9 cellular contexts compared by ENCODE assay signal in the genomic region with DNA sequence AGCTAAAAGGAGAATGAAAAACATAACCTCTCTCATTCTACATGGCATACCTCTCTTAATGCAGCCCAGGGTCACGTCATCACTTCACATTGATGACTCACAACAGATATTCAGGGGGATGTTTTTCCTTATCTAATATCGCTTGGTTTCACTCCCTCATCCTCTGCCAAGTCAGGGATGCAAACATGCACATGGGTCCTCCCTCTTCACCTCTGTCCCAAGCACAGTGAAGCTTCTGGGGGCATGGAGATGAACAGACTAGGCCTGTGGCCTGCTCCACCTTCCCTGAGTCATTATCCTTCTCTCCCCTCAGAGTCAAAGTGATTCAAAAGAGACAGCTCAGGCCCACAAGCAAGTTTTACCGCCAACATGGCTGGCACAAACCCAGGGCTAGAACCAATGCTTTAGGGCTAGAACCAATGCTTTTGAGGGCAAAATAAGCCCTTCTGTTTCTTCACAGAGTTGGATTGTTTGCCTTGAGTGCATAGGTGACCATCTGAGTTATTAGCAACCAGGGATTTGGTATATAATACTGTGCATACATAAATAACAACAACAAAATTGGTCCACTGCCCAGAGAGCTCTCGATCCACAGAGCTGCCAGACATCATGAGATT. TPM values are rescaled to one million over a fixed set of nuclear protein-coding genes. Genes with fewer than 3 reads are reported as not detected.
DNase-seq lines count a peak whose midpoint lies in the region; ATAC-seq, FAIRE-seq and TF ChIP-seq lines count a peak whose summit lies in the region.
"Had no signal": no experiment of that assay in that cellular context is flagged by ENCODE, and none has a peak within 500 bp of the region (broad histone marks: within the 10 kb centered on the region; RNA-seq: fewer than 3 reads in every experiment).

No MANE protein-coding gene starts in this region.

- FAIRE-seq in astrocyte (lab: Jason Lieb, UNC) (peak; percentile 58), HepG2 (lab: Jason Lieb, UNC) (peak; percentile 28)

- peak overlapping the region; percentile 92 for H3K9ac ChIP-seq in astrocyte (ENCODE audit: low read length)
- H3K9ac ChIP-seq in HepG2 (ENCODE audit: insufficient read depth, low read depth, low read length): peak overlapping the region; percentile 79
- H3K9ac ChIP-seq in endodermal cell (ENCODE audit: extremely low read depth, low read length, poor library complexity, severe bottlenecking): no peak overlapping the region

- H3K4me1 Mint-ChIP-seq in astrocyte (ENCODE audit: low read depth, unreplicated experiment) (peaks cover 33% of the 10 kb centered on the region), endodermal cell (peaks cover 18% of the 10 kb centered on the region)

- WGBS in HepG2 (ENCODE audit: low lambda C conversion rate): 36% methylated on average over 4 of the region's 4 CpGs
- WGBS in thyroid gland, 2 donors: 45 to 56% methylated on average over 4 of the region's 4 CpGs
- WGBS in endodermal cell (ENCODE audit: insufficient coverage in 1 of 2, insufficient read length in 1 of 2), 2 experiments: 91 to 92% methylated on average over 4 of the region's 4 CpGs

- H3K27me3 ChIP-seq in astrocyte (ENCODE audit: insufficient read depth, low read length) (no peaks in the 10 kb centered on the region), HepG2 (ENCODE audit: control insufficient read depth in 1 of 2, insufficient read depth in 2 of 2, low read length in 2 of 2) (peaks cover 0 to 7% of the 10 kb centered on the region in 2 experiments; a peak in 2 of 5 replicates), thyroid gland (no peaks in the 10 kb centered on the region), endodermal cell (ENCODE audit: control insufficient read depth, insufficient read depth, low read length, poor library complexity, severe bottlenecking) (peaks cover 46% of the 10 kb centered on the region)

- POLR2A ChIA-PET in HepG2 (lab: Yijun Ruan, JAX): interaction anchor here (0.6 to 3.4 kb wide), 13 partner anchors 12 to 1418 kb away, joined by 3 to 39 read pairs (median 5); a partner anchor contains a TSS

- peaks cover 16% of the 10 kb centered on the region for H3K27me3 Mint-ChIP-seq in astrocyte (ENCODE audit: low read depth, unreplicated experiment)
- peaks cover 64% of the 10 kb centered on the region for H3K27me3 Mint-ChIP-seq in endodermal cell (ENCODE audit: insufficient read depth)

- H3K4me3 ChIP-seq in astrocyte (ENCODE audit: insufficient read depth, low read depth, low read length) (no peak overlapping the region), HepG2 (replicated peaks in 1 of 3; ENCODE audit: insufficient read depth in 1 of 3, low read depth in 2 of 3, low read length in 3 of 3) (peak overlapping the region; percentile 75 to 84 (median 78)), thyroid gland (replicated peaks in 1 of 3) (no peak overlapping the region), endodermal cell (ENCODE audit: low read length) (no peak overlapping the region)

- no peaks in the 10 kb centered on the region for H3K36me3 Mint-ChIP-seq in astrocyte (ENCODE audit: low read depth, unreplicated experiment)
- H3K36me3 Mint-ChIP-seq in endodermal cell (ENCODE audit: low read depth): no peaks in the 10 kb centered on the region

- TF ChIP-seq POLR2A in HepG2 (IDR thresholded peaks at IDR 0.05; ENCODE audit: insufficient read depth in 1 of 2, low read depth in 2 of 2, low read length in 2 of 2) (no peak), thyroid gland (IDR thresholded peaks at IDR 0.05) (no peak)

- CTCF ChIA-PET in HepG2 (lab: Yijun Ruan, JAX; ENCODE audit: low intra/inter-chr PET ratio, low total read pairs): no interaction called here

- no peaks in the 10 kb centered on the region for H3K9me3 ChIP-seq in astrocyte (ENCODE audit: insufficient read depth, low read depth, low read length)
- H3K9me3 ChIP-seq in HepG2 (ENCODE audit: low read length): no peaks in the 10 kb centered on the region
- no peaks in the 10 kb centered on the region for H3K9me3 ChIP-seq in thyroid gland
- no peaks in the 10 kb centered on the region for H3K9me3 ChIP-seq in endodermal cell (ENCODE audit: control insufficient read depth, low read length)

- H3K27ac Mint-ChIP-seq in astrocyte (ENCODE audit: unreplicated experiment): peak overlapping the region; percentile 93
- H3K27ac Mint-ChIP-seq in endodermal cell: no peak overlapping the region

- H4K20me1 ChIP-seq in astrocyte (ENCODE audit: insufficient read depth, low read length) (peaks cover 5% of the 10 kb centered on the region), HepG2 (ENCODE audit: insufficient read depth, low read length) (no peaks in the 10 kb centered on the region)

- H3K36me3 ChIP-seq in astrocyte (ENCODE audit: insufficient read depth, low read length) (no peaks in the 10 kb centered on the region), HepG2 (replicated peaks in 1 of 2; ENCODE audit: control insufficient read depth in 1 of 2, insufficient read depth in 2 of 2, low read length in 2 of 2) (no peaks in the 10 kb centered on the region), thyroid gland (no peaks in the 10 kb centered on the region), endodermal cell (ENCODE audit: control insufficient read depth, insufficient read depth, low read length) (no peaks in the 10 kb centered on the region)

- H2AFZ ChIP-seq in astrocyte (ENCODE audit: low read depth, low read length) (no peak overlapping the region), HepG2 (ENCODE audit: low read length) (no peak overlapping the region)

- ATAC-seq in HepG2: no peak

- TF ChIP-seq EP300 in HepG2 (IDR thresholded peaks at IDR 0.05; ENCODE audit: low read depth in 2 of 2, low read length in 2 of 2) (no peak), HepG2 (CRISPR knock-in tag; IDR thresholded peaks at IDR 0.05; ENCODE audit: borderline replicate concordance) (no peak)

- no TSS peak for BruUV-seq in HepG2 (replicated peaks; lab: Mats Ljungman, UMichigan)

- H3K27ac ChIP-seq in astrocyte (ENCODE audit: low read depth, low read length) (peak overlapping the region; percentile 92), HepG2 (ENCODE audit: extremely low read length, insufficient read depth, low read length) (peak overlapping the region; percentile 93), thyroid gland (peak overlapping the region; percentile 89 to 98 (median 97)), endodermal cell (ENCODE audit: low read depth, low read length) (no peak overlapping the region)

- H3K9me3 Mint-ChIP-seq in astrocyte (ENCODE audit: unreplicated experiment): peaks cover 3% of the 10 kb centered on the region
- no peaks in the 10 kb centered on the region for H3K9me3 Mint-ChIP-seq in endodermal cell

- in situ Hi-C loops in HepG2 (cut with HindIII; ENCODE audit: extremely low pct_ligation_motif_present, low pct_unique_long_range_greater_than_20kb): no loop called here

- TF ChIP-seq CTCF in astrocyte (IDR thresholded peaks at IDR 0.05; ENCODE audit: insufficient read depth, low read depth, low read length): no peak
- no peak for TF ChIP-seq CTCF in HepG2 (CRISPR knock-in tag; IDR thresholded peaks at IDR 0.05)
- TF ChIP-seq CTCF in thyroid gland (IDR thresholded peaks at IDR 0.05): no peak
- no peak for TF ChIP-seq CTCF in endodermal cell (conservative IDR thresholded peaks at IDR 0.05)

- TF ChIP-seq RAD21 in HepG2 (CRISPR knock-in tag; IDR thresholded peaks at IDR 0.05): no peak

- intact Hi-C loops in HepG2 (cut with micrococcal nuclease; ENCODE audit: unreplicated experiment) (loop anchor here (10.0 kb wide), 2 partner anchors 49 to 259 kb away; a partner anchor contains a TSS), thyroid gland (cut with DNase I) (loop anchor here (5.0 to 10.0 kb wide), 2 partner anchors 81 to 91 kb away; no protein-coding TSS in a partner anchor)

- H3K4me3 Mint-ChIP-seq in astrocyte (ENCODE audit: unreplicated experiment): no peak overlapping the region
- no peak overlapping the region for H3K4me3 Mint-ChIP-seq in endodermal cell

- H3K4me1 ChIP-seq in astrocyte (ENCODE audit: insufficient read depth, low read length) (peaks cover 39% of the 10 kb centered on the region), HepG2 (ENCODE audit: insufficient read depth, low read length) (peaks cover 62% of the 10 kb centered on the region), thyroid gland (peaks cover 41 to 43% of the 10 kb centered on the region in 2 donors), endodermal cell (ENCODE audit: control insufficient read depth, insufficient read depth, low read length) (no peaks in the 10 kb centered on the region)

- H3K4me2 ChIP-seq in astrocyte (ENCODE audit: low read length) (peak overlapping the region; percentile 88), HepG2 (ENCODE audit: low read depth, low read length) (peak overlapping the region; percentile 91)

- H3K79me2 ChIP-seq in astrocyte (ENCODE audit: insufficient read depth, low read length) (peaks cover 13% of the 10 kb centered on the region), HepG2 (ENCODE audit: insufficient read depth, low read length) (no peaks in the 10 kb centered on the region)

- DNase-seq in activated CD4-positive, alpha-beta T cell treated with anti-CD3 and anti-CD28 coated beads for 48 hours: peak; percentile 37
- DNase-seq in activated CD4-positive, alpha-beta T cell treated with anti-CD3 and anti-CD28 coated beads, Interleukin-2, amount 50 U/mL, for 1 hour: no peak
- DNase-seq in astrocyte (ENCODE audit: low read depth) (peak; percentile 77), HepG2 (ENCODE audit: low spot score) (no peak), thyroid gland (peak; percentile 63 to 66), endodermal cell (no peak), amniotic stem cell (lab: John Stamatoyannopoulos, UW) (no peak), SHP77 treated with DMSO at 0.1 percent for 48 hours (lab: John Stamatoyannopoulos, UW) (no peak)

RNA-seq across cellular contexts. Expression of a gene that starts 2.2 kb away (rescaled TPM):
- 84.2 and 112 TPM in 2 replicates for total RNA-seq in astrocyte
- 371 and 409 TPM in 2 replicates for total RNA-seq in HepG2 (2016; rRNA removed; fragmentation: Illumina TruSeq; extraction: Trizol)
- total RNA-seq in HepG2 (2016; cell fraction: cytosol; rRNA removed; fragmentation: Illumina TruSeq; extraction: Trizol; ENCODE audit: low read depth): 157 and 189 TPM in 2 replicates
- 352 and 408 TPM in 2 replicates for total RNA-seq in HepG2 (2016; cell fraction: insoluble cytoplasmic fraction; rRNA removed; fragmentation: Illumina TruSeq; extraction: Trizol)
- 229 and 245 TPM in 2 replicates for total RNA-seq in HepG2 (2016; cell fraction: membrane; rRNA removed; fragmentation: Illumina TruSeq; extraction: Trizol)
- total RNA-seq in HepG2 (2016; cell fraction: nucleus; rRNA removed; fragmentation: Illumina TruSeq; extraction: Trizol): 163 and 193 TPM in 2 replicates
- 115 and 135 TPM in 2 replicates for polyA plus RNA-seq in HepG2 (2011; rRNA removed)
- polyA plus RNA-seq in HepG2 (2011; cell fraction: cytosol; rRNA removed): 73.7 and 154 TPM in 2 replicates
- 59.7 and 92.9 TPM in 2 replicates for polyA plus RNA-seq in HepG2 (2011; cell fraction: nucleus; rRNA removed)
- polyA plus RNA-seq in HepG2 (2012): 238 and 414 TPM in 2 replicates
- 372 and 462 TPM in 2 replicates for polyA plus RNA-seq in HepG2 (2016; cell fraction: cytosol; fragmentation: Illumina TruSeq; extraction: Trizol; ENCODE audit: low read depth)
- 827 and 1,007 TPM in 2 replicates for polyA plus RNA-seq in HepG2 (2016; cell fraction: insoluble cytoplasmic fraction; fragmentation: Illumina TruSeq; extraction: Trizol; ENCODE audit: low read depth)
- polyA plus RNA-seq in HepG2 (2016; cell fraction: membrane; fragmentation: Illumina TruSeq; extraction: Trizol; ENCODE audit: low read depth): 520 and 590 TPM in 2 replicates
- polyA plus RNA-seq in HepG2 (2016; cell fraction: nucleus; fragmentation: Illumina TruSeq; extraction: Trizol; ENCODE audit: insufficient read depth, low read depth): 496 and 540 TPM in 2 replicates
- polyA minus RNA-seq in HepG2 (2011; rRNA and poly(A)+ RNA removed; ENCODE audit: low replicate concordance): 32.0 and 145 TPM in 2 replicates
- 123 and 174 TPM in 2 replicates for polyA minus RNA-seq in HepG2 (2011; cell fraction: cytosol; rRNA and poly(A)+ RNA removed)
- 12.1 and 19.8 TPM in 2 replicates for polyA minus RNA-seq in HepG2 (2011; cell fraction: nucleus; rRNA and poly(A)+ RNA removed)
- total RNA-seq in thyroid gland: 100 to 1,000 TPM in 1 of 4 donors, 10 to 100 TPM in 3; 42.8 to 285 (median 54.6) TPM
- total RNA-seq in endodermal cell: 1 to 10 TPM in 1 of 2 donors, not detected in 1; 6.8 TPM
- polyA plus RNA-seq in endodermal cell (2013, experiment 1 of 2): 13.3 TPM
- polyA plus RNA-seq in endodermal cell (2013, experiment 2 of 2): 14.2 TPM

RNA-seq across cellular contexts. Expression of a gene that starts 16.9 kb away (rescaled TPM):
- not detected in 2 replicates for total RNA-seq in astrocyte
- not detected in 2 replicates for total RNA-seq in HepG2 (2016; rRNA removed; fragmentation: Illumina TruSeq; extraction: Trizol)
- not detected in 2 replicates for total RNA-seq in HepG2 (2016; cell fraction: cytosol; rRNA removed; fragmentation: Illumina TruSeq; extraction: Trizol; ENCODE audit: low read depth)
- not detected in 2 replicates for total RNA-seq in HepG2 (2016; cell fraction: insoluble cytoplasmic fraction; rRNA removed; fragmentation: Illumina TruSeq; extraction: Trizol)
- not detected in 2 replicates for total RNA-seq in HepG2 (2016; cell fraction: membrane; rRNA removed; fragmentation: Illumina TruSeq; extraction: Trizol)
- total RNA-seq in HepG2 (2016; cell fraction: nucleus; rRNA removed; fragmentation: Illumina TruSeq; extraction: Trizol): not detected in 2 replicates
- not detected in 2 replicates for polyA plus RNA-seq in HepG2 (2011; rRNA removed)
- polyA plus RNA-seq in HepG2 (2011; cell fraction: cytosol; rRNA removed): not detected in 2 replicates
- polyA plus RNA-seq in HepG2 (2011; cell fraction: nucleus; rRNA removed): not detected in 2 replicates
- polyA plus RNA-seq in HepG2 (2012): not detected in 2 replicates
- polyA plus RNA-seq in HepG2 (2016; cell fraction: cytosol; fragmentation: Illumina TruSeq; extraction: Trizol; ENCODE audit: low read depth): not detected in 2 replicates
- not detected in 2 replicates for polyA plus RNA-seq in HepG2 (2016; cell fraction: insoluble cytoplasmic fraction; fragmentation: Illumina TruSeq; extraction: Trizol; ENCODE audit: low read depth)
- polyA plus RNA-seq in HepG2 (2016; cell fraction: membrane; fragmentation: Illumina TruSeq; extraction: Trizol; ENCODE audit: low read depth): not detected in 2 replicates
- polyA plus RNA-seq in HepG2 (2016; cell fraction: nucleus; fragmentation: Illumina TruSeq; extraction: Trizol; ENCODE audit: insufficient read depth, low read depth): not detected in 2 replicates
- not detected in 2 replicates for polyA minus RNA-seq in HepG2 (2011; rRNA and poly(A)+ RNA removed; ENCODE audit: low replicate concordance)
- polyA minus RNA-seq in HepG2 (2011; cell fraction: cytosol; rRNA and poly(A)+ RNA removed): not detected in 2 replicates
- polyA minus RNA-seq in HepG2 (2011; cell fraction: nucleus; rRNA and poly(A)+ RNA removed): not detected in 2 replicates
- total RNA-seq in thyroid gland: not detected
- not detected for total RNA-seq in endodermal cell
- polyA plus RNA-seq in endodermal cell (2013, experiment 1 of 2): 2.2 TPM
- 2.6 TPM for polyA plus RNA-seq in endodermal cell (2013, experiment 2 of 2)
- polyA plus RNA-seq: BJ had no signal

RNA-seq across cellular contexts. Expression of a gene that starts 19.4 kb away (rescaled TPM):
- total RNA-seq in astrocyte (10.7 and 11.9 TPM in 2 replicates), HepG2 (2016; rRNA removed; fragmentation: Illumina TruSeq; extraction: Trizol) (1,072 and 1,398 TPM in 2 replicates), thyroid gland (1,000 to 10,000 TPM in 1 of 4 donors, 100 to 1,000 TPM in 3; 111 to 1,129 (median 368) TPM), endodermal cell (1 to 10 TPM in 1 of 2 donors, not detected in 1; 5.5 TPM)
- total RNA-seq in HepG2 (2016; cell fraction: cytosol; rRNA removed; fragmentation: Illumina TruSeq; extraction: Trizol; ENCODE audit: low read depth): 449 and 580 TPM in 2 replicates
- 1,060 and 1,516 TPM in 2 replicates for total RNA-seq in HepG2 (2016; cell fraction: insoluble cytoplasmic fraction; rRNA removed; fragmentation: Illumina TruSeq; extraction: Trizol)
- 620 and 688 TPM in 2 replicates for total RNA-seq in HepG2 (2016; cell fraction: membrane; rRNA removed; fragmentation: Illumina TruSeq; extraction: Trizol)
- 375 and 428 TPM in 2 replicates for total RNA-seq in HepG2 (2016; cell fraction: nucleus; rRNA removed; fragmentation: Illumina TruSeq; extraction: Trizol)
- polyA plus RNA-seq in HepG2 (2011; rRNA removed): 65.7 and 110 TPM in 2 replicates
- polyA plus RNA-seq in HepG2 (2011; cell fraction: cytosol; rRNA removed): 60.2 and 170 TPM in 2 replicates
- 44.6 and 58.6 TPM in 2 replicates for polyA plus RNA-seq in HepG2 (2011; cell fraction: nucleus; rRNA removed)
- polyA plus RNA-seq in HepG2 (2012): 41.0 and 60.0 TPM in 2 replicates
- polyA plus RNA-seq in HepG2 (2016; cell fraction: cytosol; fragmentation: Illumina TruSeq; extraction: Trizol; ENCODE audit: low read depth): 331 and 417 TPM in 2 replicates
- polyA plus RNA-seq in HepG2 (2016; cell fraction: insoluble cytoplasmic fraction; fragmentation: Illumina TruSeq; extraction: Trizol; ENCODE audit: low read depth): 916 and 1,090 TPM in 2 replicates
- 493 and 496 TPM in 2 replicates for polyA plus RNA-seq in HepG2 (2016; cell fraction: membrane; fragmentation: Illumina TruSeq; extraction: Trizol; ENCODE audit: low read depth)
- 455 and 459 TPM in 2 replicates for polyA plus RNA-seq in HepG2 (2016; cell fraction: nucleus; fragmentation: Illumina TruSeq; extraction: Trizol; ENCODE audit: insufficient read depth, low read depth)
- polyA minus RNA-seq in HepG2 (2011; rRNA and poly(A)+ RNA removed; ENCODE audit: low replicate concordance): 37.7 and 61.5 TPM in 2 replicates
- 10.3 and 29.3 TPM in 2 replicates for polyA minus RNA-seq in HepG2 (2011; cell fraction: cytosol; rRNA and poly(A)+ RNA removed)
- polyA minus RNA-seq in HepG2 (2011; cell fraction: nucleus; rRNA and poly(A)+ RNA removed): 4.0 and 4.5 TPM in 2 replicates
- polyA plus RNA-seq in endodermal cell (2013, experiment 1 of 2): 1.8 TPM
- polyA plus RNA-seq in endodermal cell (2013, experiment 2 of 2): not detected

RNA-seq across cellular contexts. Expression of a gene that starts 26.3 kb away (rescaled TPM):
- total RNA-seq in astrocyte: not detected in 2 replicates
- total RNA-seq in HepG2 (2016; rRNA removed; fragmentation: Illumina TruSeq; extraction: Trizol): 4.6 and 5.5 TPM in 2 replicates
- 3.8 and 10.7 TPM in 2 replicates for total RNA-seq in HepG2 (2016; cell fraction: cytosol; rRNA removed; fragmentation: Illumina TruSeq; extraction: Trizol; ENCODE audit: low read depth)
- 4.5 and 5.2 TPM in 2 replicates for total RNA-seq in HepG2 (2016; cell fraction: insoluble cytoplasmic fraction; rRNA removed; fragmentation: Illumina TruSeq; extraction: Trizol)
- 4.8 and 6.1 TPM in 2 replicates for total RNA-seq in HepG2 (2016; cell fraction: membrane; rRNA removed; fragmentation: Illumina TruSeq; extraction: Trizol)
- 1.6 and 1.9 TPM in 2 replicates for total RNA-seq in HepG2 (2016; cell fraction: nucleus; rRNA removed; fragmentation: Illumina TruSeq; extraction: Trizol)
- polyA plus RNA-seq in HepG2 (2011; rRNA removed): not detected in 2 replicates
- polyA plus RNA-seq in HepG2 (2011; cell fraction: cytosol; rRNA removed): 0.17 TPM in 1 of 2 replicates, not detected in the other
- polyA plus RNA-seq in HepG2 (2011; cell fraction: nucleus; rRNA removed): not detected in 2 replicates
- not detected in 2 replicates for polyA plus RNA-seq in HepG2 (2012)
- 4.5 and 9.2 TPM in 2 replicates for polyA plus RNA-seq in HepG2 (2016; cell fraction: cytosol; fragmentation: Illumina TruSeq; extraction: Trizol; ENCODE audit: low read depth)
- polyA plus RNA-seq in HepG2 (2016; cell fraction: insoluble cytoplasmic fraction; fragmentation: Illumina TruSeq; extraction: Trizol; ENCODE audit: low read depth): 5.1 and 5.3 TPM in 2 replicates
- polyA plus RNA-seq in HepG2 (2016; cell fraction: membrane; fragmentation: Illumina TruSeq; extraction: Trizol; ENCODE audit: low read depth): 4.1 and 7.0 TPM in 2 replicates
- 2.3 and 3.0 TPM in 2 replicates for polyA plus RNA-seq in HepG2 (2016; cell fraction: nucleus; fragmentation: Illumina TruSeq; extraction: Trizol; ENCODE audit: insufficient read depth, low read depth)
- not detected in 2 replicates for polyA minus RNA-seq in HepG2 (2011; rRNA and poly(A)+ RNA removed; ENCODE audit: low replicate concordance)
- not detected in 2 replicates for polyA minus RNA-seq in HepG2 (2011; cell fraction: cytosol; rRNA and poly(A)+ RNA removed)
- polyA minus RNA-seq in HepG2 (2011; cell fraction: nucleus; rRNA and poly(A)+ RNA removed): not detected in 2 replicates
- total RNA-seq in thyroid gland: 10 to 100 TPM in 3 of 4 donors, 1 to 10 TPM in 1; 7.1 to 45.5 (median 33.8) TPM
- total RNA-seq in endodermal cell: not detected
- 0.78 TPM for polyA plus RNA-seq in endodermal cell (2013, experiment 1 of 2)
- not detected for polyA plus RNA-seq in endodermal cell (2013, experiment 2 of 2)

RNA-seq across cellular contexts. Expression of a gene that starts 32.3 kb away (rescaled TPM):
- not detected in 2 replicates for total RNA-seq in astrocyte
- total RNA-seq in HepG2 (2016; rRNA removed; fragmentation: Illumina TruSeq; extraction: Trizol): 10.4 and 14.0 TPM in 2 replicates
- total RNA-seq in HepG2 (2016; cell fraction: cytosol; rRNA removed; fragmentation: Illumina TruSeq; extraction: Trizol; ENCODE audit: low read depth): 1.2 and 6.7 TPM in 2 replicates
- total RNA-seq in HepG2 (2016; cell fraction: insoluble cytoplasmic fraction; rRNA removed; fragmentation: Illumina TruSeq; extraction: Trizol): 11.0 and 11.9 TPM in 2 replicates
- total RNA-seq in HepG2 (2016; cell fraction: membrane; rRNA removed; fragmentation: Illumina TruSeq; extraction: Trizol): 3.9 and 4.7 TPM in 2 replicates
- total RNA-seq in HepG2 (2016; cell fraction: nucleus; rRNA removed; fragmentation: Illumina TruSeq; extraction: Trizol): 2.4 and 4.5 TPM in 2 replicates
- polyA plus RNA-seq in HepG2 (2011; rRNA removed): 4.8 and 8.3 TPM in 2 replicates
- 5.8 and 10.7 TPM in 2 replicates for polyA plus RNA-seq in HepG2 (2011; cell fraction: cytosol; rRNA removed)
- 2.9 and 3.7 TPM in 2 replicates for polyA plus RNA-seq in HepG2 (2011; cell fraction: nucleus; rRNA removed)
- polyA plus RNA-seq in HepG2 (2012): 4.1 and 6.6 TPM in 2 replicates
- polyA plus RNA-seq in HepG2 (2016; cell fraction: cytosol; fragmentation: Illumina TruSeq; extraction: Trizol; ENCODE audit: low read depth): 3.5 TPM in 2 replicates
- 12.3 and 12.6 TPM in 2 replicates for polyA plus RNA-seq in HepG2 (2016; cell fraction: insoluble cytoplasmic fraction; fragmentation: Illumina TruSeq; extraction: Trizol; ENCODE audit: low read depth)
- polyA plus RNA-seq in HepG2 (2016; cell fraction: membrane; fragmentation: Illumina TruSeq; extraction: Trizol; ENCODE audit: low read depth): 6.3 and 7.2 TPM in 2 replicates
- 10.5 and 12.1 TPM in 2 replicates for polyA plus RNA-seq in HepG2 (2016; cell fraction: nucleus; fragmentation: Illumina TruSeq; extraction: Trizol; ENCODE audit: insufficient read depth, low read depth)
- polyA minus RNA-seq in HepG2 (2011; rRNA and poly(A)+ RNA removed; ENCODE audit: low replicate concordance): 9.5 TPM in 1 of 2 replicates, not detected in the other
- 2.8 TPM in 1 of 2 replicates, not detected in the other for polyA minus RNA-seq in HepG2 (2011; cell fraction: cytosol; rRNA and poly(A)+ RNA removed)
- 1.5 TPM in 1 of 2 replicates, not detected in the other for polyA minus RNA-seq in HepG2 (2011; cell fraction: nucleus; rRNA and poly(A)+ RNA removed)
- 10 to 100 TPM in 3 of 4 donors, 1 to 10 TPM in 1; 7.1 to 23.6 (median 16.8) TPM for total RNA-seq in thyroid gland
- not detected for total RNA-seq in endodermal cell
- not detected for polyA plus RNA-seq in endodermal cell (2013, experiment 1 of 2)
- not detected for polyA plus RNA-seq in endodermal cell (2013, experiment 2 of 2)
- polyA plus RNA-seq: BJ had no signal

Comparison
In these comparisons a context has a peak if more than half of its experiments do, and no peak if none do; other contexts are left out.
1. DNase-seq: peak in activated CD4-positive, alpha-beta T cell treated with anti-CD3 and anti-CD28 coated beads for 48 hours (single experiment), astrocyte (single experiment) and thyroid gland (2 of 2); none in activated CD4-positive, alpha-beta T cell treated with anti-CD3 and anti-CD28 coated beads, Interleukin-2, amount 50 U/mL, for 1 hour (single experiment), HepG2 (single experiment), endodermal cell (single experiment), amniotic stem cell (single experiment) and SHP77 treated with DMSO at 0.1 percent for 48 hours (single experiment).
2. H3K4me3 ChIP-seq: peak in HepG2 (3 of 3); none in astrocyte (single experiment), thyroid gland (0 of 3) and endodermal cell (single experiment).
3. RNA of a gene that starts 2.2 kb away (total RNA-seq): 157 to 409 TPM in HepG2, 84.2 to 112 TPM in astrocyte and 42.8 to 285 TPM in thyroid gland; 6.8 TPM in endodermal cell; every median in the first group is over 4 times any median in the second.